Comparison of ENCODE assay signal across 13 cellular contexts in the genomic region with DNA sequence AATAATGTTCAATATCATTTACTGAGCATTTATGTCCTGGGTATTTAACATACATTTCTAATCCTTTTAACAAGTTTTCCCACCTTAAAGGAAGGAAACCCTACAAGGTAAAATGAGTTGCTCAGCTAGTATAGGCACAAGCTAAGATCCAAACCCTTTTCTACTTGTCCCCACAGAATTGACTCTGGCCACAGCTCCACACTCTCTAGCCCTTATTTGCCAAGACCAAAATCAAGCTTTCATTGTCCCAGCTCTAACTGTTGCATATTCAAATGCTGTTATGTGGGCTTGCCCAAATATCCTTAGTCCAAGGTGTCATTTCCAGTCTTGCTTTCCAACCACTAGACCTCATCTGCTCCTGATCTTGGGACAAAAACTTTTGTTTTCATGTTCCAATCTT. TPM values are rescaled to one million over a fixed set of nuclear protein-coding genes. Genes with fewer than 3 reads are reported as not detected.
DNase-seq lines count a peak whose midpoint lies in the region; TF ChIP-seq lines count a peak whose summit lies in the region.
"Had no signal": no experiment of that assay in that cellular context is flagged by ENCODE, and none has a peak within 500 bp of the region (broad histone marks: within the 10 kb centered on the region; RNA-seq: fewer than 3 reads in every experiment).

No MANE protein-coding gene starts in this region.

- peak overlapping the region; percentile 83 for H2BK20ac ChIP-seq in H9 (ENCODE audit: low read depth, low read length, poor library complexity, severe bottlenecking)

- no peak overlapping the region for H3K14ac ChIP-seq in H9 (ENCODE audit: insufficient read depth, low read length)

- no peak overlapping the region for H4K91ac ChIP-seq in H9 (ENCODE audit: insufficient read length, low read depth, low read length)

- no peaks in the 10 kb centered on the region for H3K23me2 ChIP-seq in H9 (ENCODE audit: insufficient read length, low read depth, low read length, poor library complexity, severe bottlenecking)

- H4K8ac ChIP-seq in H9 (replicated peaks; ENCODE audit: insufficient read length, low read depth, low read length): no peak overlapping the region

- H3T11ph ChIP-seq in H9 (ENCODE audit: low read length): no peak overlapping the region

- no peak overlapping the region for H2BK5ac ChIP-seq in H9 (ENCODE audit: insufficient read length, low read length)

- no peak overlapping the region for H2AFZ ChIP-seq in H9 (ENCODE audit: low read length)

- H3K23ac ChIP-seq in H9 (ENCODE audit: insufficient read length, low read depth, low read length): no peak overlapping the region

- H4K20me1 ChIP-seq in H9 (ENCODE audit: control insufficient read depth, insufficient read depth, insufficient read length): no peaks in the 10 kb centered on the region
- H4K20me1 ChIP-seq: BLaER1 treated with 17β-estradiol and CSF1 and Interleukin-3, amounts not matched to agents 10 nM and 100 nM had no signal

- H3K79me1 ChIP-seq in H9 (ENCODE audit: insufficient read depth, low read depth, low read length, poor library complexity, severe bottlenecking): no peaks in the 10 kb centered on the region

- no peak overlapping the region for H3K4me3 ChIP-seq in adipocyte (ENCODE audit: low read length)
- H3K4me3 ChIP-seq in iPS-20b (ENCODE audit: low read length): peak overlapping the region; percentile 34; the same call in 1 of the 2 replicates
- no peak overlapping the region for H3K4me3 ChIP-seq in subcutaneous abdominal adipose tissue (ENCODE audit: low read depth in 1 of 5, low read length in 5 of 5)
- H3K4me3 ChIP-seq: BLaER1 treated with 17β-estradiol and CSF1 and Interleukin-3, amounts not matched to agents 10 nM and 100 nM; HAP-1 had no signal

- H3K27me3 ChIP-seq in H9 (ENCODE audit: insufficient read depth, low read length) (no peaks in the 10 kb centered on the region), adipocyte (replicated peaks; ENCODE audit: control insufficient read depth, insufficient read depth, low read length) (no peaks in the 10 kb centered on the region), iPS-20b (ENCODE audit: insufficient read depth, low read length) (no peaks in the 10 kb centered on the region), subcutaneous abdominal adipose tissue (ENCODE audit: control insufficient read depth in 5 of 5, insufficient read depth in 4 of 5, low read length in 5 of 5) (no peaks in the 10 kb centered on the region)
- H3K27me3 ChIP-seq: BLaER1 treated with 17β-estradiol and CSF1 and Interleukin-3, amounts not matched to agents 10 nM and 100 nM had no signal

- H3K18ac ChIP-seq in H9 (ENCODE audit: insufficient read length, low read depth, low read length): no peak overlapping the region

- H3K36me3 ChIP-seq in adipocyte (ENCODE audit: control insufficient read depth, insufficient read depth, low read length, severe bottlenecking) (no peaks in the 10 kb centered on the region), iPS-20b (ENCODE audit: insufficient read depth, low read depth, low read length) (no peaks in the 10 kb centered on the region), subcutaneous abdominal adipose tissue (ENCODE audit: control insufficient read depth in 5 of 5, insufficient read depth in 5 of 5, low read length in 5 of 5) (no peaks in the 10 kb centered on the region)
- H3K36me3 ChIP-seq: BLaER1 treated with 17β-estradiol and CSF1 and Interleukin-3, amounts not matched to agents 10 nM and 100 nM; HAP-1 had no signal

- no peak overlapping the region for H2AK5ac ChIP-seq in H9 (ENCODE audit: insufficient read length, low read length)

- H3K4me2 ChIP-seq in H9 (ENCODE audit: insufficient read depth, insufficient read length, low read length): no peak overlapping the region
- H3K4me2 ChIP-seq: BLaER1 treated with 17β-estradiol and CSF1 and Interleukin-3, amounts not matched to agents 10 nM and 100 nM had no signal

- H4K5ac ChIP-seq in H9 (ENCODE audit: insufficient read length, low read depth, low read length): no peak overlapping the region

- no peak overlapping the region for H3K56ac ChIP-seq in H9 (ENCODE audit: insufficient read length, low read depth, low read length)

- H3K9ac ChIP-seq in H9 (ENCODE audit: extremely low read depth, insufficient read length, low read length) (no peak overlapping the region), adipocyte (ENCODE audit: low read length) (peak overlapping the region; percentile 53), iPS-20b (ENCODE audit: low read depth, low read length) (peak overlapping the region; percentile 12; the same call in 1 of the 2 replicates), subcutaneous abdominal adipose tissue (ENCODE audit: low read length in 5 of 5) (peak overlapping the region in 2 of 5 donors; percentile 12 to 36)
- H3K9ac ChIP-seq: BLaER1 treated with 17β-estradiol and CSF1 and Interleukin-3, amounts not matched to agents 10 nM and 100 nM had no signal

- H3K27ac ChIP-seq in H9 (ENCODE audit: insufficient read length, low read depth, low read length) (no peak overlapping the region), iPS-20b (ENCODE audit: low read length) (peak overlapping the region; percentile 11), subcutaneous abdominal adipose tissue (ENCODE audit: low read depth, low read length) (peak overlapping the region; percentile 89)
- H3K27ac ChIP-seq: BLaER1 treated with 17β-estradiol and CSF1 and Interleukin-3, amounts not matched to agents 10 nM and 100 nM had no signal

- H3K4ac ChIP-seq in H9 (ENCODE audit: low read depth, low read length): no peak overlapping the region

- TF ChIP-seq CTCF in H9 (conservative IDR thresholded peaks at IDR 0.05): no peak

- H3K79me2 ChIP-seq in H9 (ENCODE audit: insufficient read depth, low read length): no peaks in the 10 kb centered on the region

- no peaks in the 10 kb centered on the region; the same call in 1 of the 2 replicates for H3K27me3 Mint-ChIP-seq in H9 (ENCODE audit: low read depth)

- H3K9me3 ChIP-seq in H9 (ENCODE audit: control insufficient read depth, low read depth, low read length) (no peaks in the 10 kb centered on the region), adipocyte (ENCODE audit: control insufficient read depth, low read length) (no peaks in the 10 kb centered on the region), iPS-20b (ENCODE audit: insufficient read depth, low read depth, low read length) (peaks cover 9% of the 10 kb centered on the region), subcutaneous abdominal adipose tissue (ENCODE audit: control insufficient read depth in 5 of 5, low read length in 5 of 5) (no peaks in the 10 kb centered on the region)
- H3K9me3 ChIP-seq: HAP-1 had no signal

- H2BK12ac ChIP-seq in H9 (ENCODE audit: insufficient read length, low read depth, low read length): no peak overlapping the region

- no peak overlapping the region for H2BK15ac ChIP-seq in H9 (ENCODE audit: low read depth, low read length)

- peaks cover 0 to 6% (median 0%) of the 10 kb centered on the region in 3 experiments; a peak in 1 of 7 replicates for H3K36me3 Mint-ChIP-seq in H9 (ENCODE audit: insufficient read depth in 1 of 3, low read depth in 3 of 3)
- H3K36me3 Mint-ChIP-seq: CD4-positive, CD25-positive, alpha-beta regulatory T cell had no signal

- peaks cover 6% of the 10 kb centered on the region; the same call in 1 of the 2 replicates for H3K4me1 ChIP-seq in H9 (ENCODE audit: insufficient read depth, low read length)
- H3K4me1 ChIP-seq in adipocyte (ENCODE audit: control insufficient read depth, insufficient read depth, low read length): peaks cover 35% of the 10 kb centered on the region
- H3K4me1 ChIP-seq in iPS-20b (ENCODE audit: insufficient read depth, low read length): peaks cover 17% of the 10 kb centered on the region; the same call in 1 of the 2 replicates
- peaks cover 0 to 32% (median 12%) of the 10 kb centered on the region in 5 donors for H3K4me1 ChIP-seq in subcutaneous abdominal adipose tissue (ENCODE audit: control insufficient read depth in 5 of 5, insufficient read depth in 5 of 5, low read length in 5 of 5)
- H3K4me1 ChIP-seq: BLaER1 treated with 17β-estradiol and CSF1 and Interleukin-3, amounts not matched to agents 10 nM and 100 nM; HAP-1 had no signal

- H3K9me3 Mint-ChIP-seq in H9: peaks cover 0 to 7% of the 10 kb centered on the region in 2 experiments; a peak in 3 of 5 replicates

- H3K4me1 Mint-ChIP-seq in H9: peaks cover 19 to 29% of the 10 kb centered on the region in 2 experiments
- H3K4me1 Mint-ChIP-seq: CD4-positive, CD25-positive, alpha-beta regulatory T cell had no signal

- H3K4me3 Mint-ChIP-seq in H9: no peak overlapping the region
- H3K4me3 Mint-ChIP-seq: CD4-positive, CD25-positive, alpha-beta regulatory T cell had no signal

- peak overlapping the region; percentile 35 to 84 (median 82); a peak in 5 of 7 replicates for H3K27ac Mint-ChIP-seq in H9

- H2BK120ac ChIP-seq in H9 (ENCODE audit: low read depth, low read length, poor library complexity, severe bottlenecking): no peak overlapping the region

- no peak for DNase-seq in H9
- DNase-seq in adipocyte (ENCODE audit: low read depth): no peak
- no peak for DNase-seq in NCI-H1048 (lab: John Stamatoyannopoulos, UW)
- DNase-seq in mesenteric fat pad (ENCODE audit: low spot score): no peak
- DNase-seq in activated gamma-delta T cell treated with Interleukin-2 at 50 U/mL for 16 hours: no peak
- DNase-seq: ACHN; CD4-positive, CD25-positive, alpha-beta regulatory T cell; DMS53; GF-D8 had no signal

RNA-seq across cellular contexts. Expression of a gene that starts 31.3 kb away (rescaled TPM):
- 51.8 and 52.5 TPM in 2 replicates for total RNA-seq in H9 (2021)
- total RNA-seq in mesenteric fat pad: 25.8 TPM
